8 cellular contexts compared by ENCODE assay signal in the genomic region with DNA sequence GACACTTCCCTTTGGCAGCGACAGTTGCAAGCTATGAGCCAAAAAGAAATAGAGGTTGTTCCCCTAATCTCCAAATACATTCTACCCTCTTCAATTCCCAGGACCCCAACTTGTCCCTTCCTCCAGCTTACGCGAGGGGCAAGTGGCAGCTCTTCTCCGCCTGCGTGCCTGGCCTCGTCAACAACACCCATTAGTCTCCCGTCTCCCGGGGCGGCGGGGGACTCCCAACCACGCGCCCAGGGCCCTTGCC. TPM values are rescaled to one million over a fixed set of nuclear protein-coding genes. Genes with fewer than 3 reads are reported as not detected.
DNase-seq lines count a peak whose midpoint lies in the region; FAIRE-seq and TF ChIP-seq lines count a peak whose summit lies in the region.

No MANE protein-coding gene starts in this region.

- H3K14ac ChIP-seq in H1 (ENCODE audit: insufficient read length): no peak overlapping the region

- H3K9me2 ChIP-seq in neural cell (ENCODE audit: insufficient read depth, low read length): no peaks in the 10 kb centered on the region

- H3K4ac ChIP-seq in H1 (replicated peaks; ENCODE audit: insufficient read length, low read depth, low read length): peak overlapping the region; percentile 27

- H3K9me3 ChIP-seq in H1 (ENCODE audit: insufficient read depth in 2 of 2, low read depth in 1 of 2, low read length in 1 of 2): no peaks in the 10 kb centered on the region
- H3K9me3 ChIP-seq in neural cell (ENCODE audit: low read length): no peaks in the 10 kb centered on the region

- no peak for TF ChIP-seq RAD21 in H1 (IDR thresholded peaks at IDR 0.05 in 1 of 2, conservative IDR thresholded peaks at IDR 0.05 in 1 of 2; ENCODE audit: low read depth in 2 of 2, low read length in 2 of 2)
- no peak for TF ChIP-seq RAD21 in neural cell (conservative IDR thresholded peaks at IDR 0.05)

- TF ChIP-seq EP300 in H1 (IDR thresholded peaks at IDR 0.05; ENCODE audit: borderline replicate concordance in 1 of 2, low read depth in 2 of 2, low read length in 2 of 2) (no peak), neural cell (conservative IDR thresholded peaks at IDR 0.05; ENCODE audit: poor library complexity, severe bottlenecking) (no peak)

- H3K27ac ChIP-seq in C4-2B (peak overlapping the region; percentile 81), H1 (ENCODE audit: low read depth, low read length) (peak overlapping the region; percentile 61; the same call in 1 of the 2 replicates), neural cell (ENCODE audit: low read length) (no peak overlapping the region)

- H2BK20ac ChIP-seq in H1 (ENCODE audit: low read length): no peak overlapping the region

- DNase-seq in NB4 (ENCODE audit: low read depth) (no peak), H1 (ENCODE audit: low read depth in 1 of 2, low spot score in 2 of 2) (no peak), NCI-H345 treated with DMSO at 0.1 percent for 48 hours (lab: John Stamatoyannopoulos, UW; ENCODE audit: unreplicated experiment) (no peak), occipital lobe (lab: John Stamatoyannopoulos, UW) (no peak), NCI-H2081 (lab: John Stamatoyannopoulos, UW) (no peak)
- DNase-seq in stimulated activated CD4-positive, alpha-beta T cell treated with anti-CD3 and anti-CD28 coated beads, Interleukin-15, amount 100 ng/mL, for 24 hours: no peak

- peak overlapping the region; percentile 81; the same call in 1 of the 2 replicates for H3K18ac ChIP-seq in H1 (ENCODE audit: extremely low read depth, low read length)

- no peak overlapping the region for H2AK5ac ChIP-seq in H1 (ENCODE audit: low read depth, low read length)

- peaks cover 0 to 9% (median under 1%) of the 10 kb centered on the region in 4 experiments; a peak in 2 of 8 replicates for H3K36me3 ChIP-seq in H1 (ENCODE audit: control insufficient read depth in 2 of 4, insufficient read depth in 4 of 4, low read length in 3 of 4)
- no peaks in the 10 kb centered on the region for H3K36me3 ChIP-seq in neural cell (ENCODE audit: insufficient read depth, low read length)

- no peak for TF ChIP-seq CTCF in C4-2B (conservative IDR thresholded peaks at IDR 0.05)
- TF ChIP-seq CTCF in NB4 (IDR thresholded peaks at IDR 0.05; ENCODE audit: low read depth, low read length): no peak
- no peak for TF ChIP-seq CTCF in H1 (IDR thresholded peaks at IDR 0.05; ENCODE audit: control extremely low read depth in 1 of 3, insufficient read depth in 1 of 3, low read depth in 1 of 3, low read length in 3 of 3)
- no peak for TF ChIP-seq CTCF in neural cell (IDR thresholded peaks at IDR 0.05; ENCODE audit: poor library complexity, severe bottlenecking)

- H2AFZ ChIP-seq in H1 (ENCODE audit: low read length) (peak overlapping the region; percentile 54; the same call in 1 of the 2 replicates), neural cell (ENCODE audit: low read depth, low read length) (no peak overlapping the region)

- H4K5ac ChIP-seq in H1 (ENCODE audit: insufficient read length, low read depth, low read length): peak overlapping the region; percentile 60

- peak overlapping the region; percentile 97 for H4K8ac ChIP-seq in H1 (ENCODE audit: extremely low read depth, insufficient read depth, low read length)

- peaks cover 0 to 9% (median 3%) of the 10 kb centered on the region in 4 experiments; a peak in 1 of 7 replicates for H3K4me1 ChIP-seq in H1 (replicated peaks in 1 of 4; ENCODE audit: control insufficient read depth in 3 of 4, insufficient read depth in 4 of 4, low read length in 3 of 4)

- H4K20me1 ChIP-seq in H1 (replicated peaks in 1 of 2; ENCODE audit: control insufficient read depth in 1 of 2, insufficient read depth in 2 of 2, low read length in 2 of 2) (no peaks in the 10 kb centered on the region), neural cell (ENCODE audit: insufficient read depth) (no peaks in the 10 kb centered on the region)

- peaks cover 3% of the 10 kb centered on the region; the same call in 1 of the 2 replicates for H3K23me2 ChIP-seq in H1 (ENCODE audit: low read depth, low read length)

- no peak overlapping the region for H2BK12ac ChIP-seq in H1 (ENCODE audit: low read depth, low read length)

- H3K27me3 ChIP-seq in H1 (replicated peaks in 1 of 4; ENCODE audit: control insufficient read depth in 3 of 4, extremely low read depth in 1 of 4, insufficient read depth in 3 of 4, low read length in 3 of 4) (no peaks in the 10 kb centered on the region; a peak in 1 of 7 replicates), neural cell (ENCODE audit: insufficient read depth, low read depth, low read length) (no peaks in the 10 kb centered on the region)

- POLR2A ChIA-PET in H1 (lab: Charles Lee; ENCODE audit: partially characterized antibody): interaction anchor here (0.8 to 2.1 kb wide), 10 partner anchors 10 to 79 kb away, joined by 3 to 17 read pairs (median 6); no protein-coding TSS in a partner anchor

- H3F3A ChIP-seq in neural cell (ENCODE audit: insufficient read depth, low read length, poor library complexity, severe bottlenecking): no peaks in the 10 kb centered on the region

- H2BK120ac ChIP-seq in H1 (replicated peaks; ENCODE audit: low read depth, low read length): no peak overlapping the region

- CTCF ChIA-PET in H1 (lab: Charles Lee; ENCODE audit: partially characterized antibody): interaction anchor here (0.7 to 3.3 kb wide), 7 partner anchors 10 to 80 kb away, joined by 3 to 18 read pairs (median 8); no protein-coding TSS in a partner anchor

- no peak overlapping the region for H3K56ac ChIP-seq in H1 (replicated peaks; ENCODE audit: insufficient read length, low read depth, low read length)

- TF ChIP-seq POLR2A in NB4 (IDR thresholded peaks at IDR 0.05; ENCODE audit: extremely low read depth, insufficient read length) (no peak), H1 (IDR thresholded peaks at IDR 0.05; ENCODE audit: control extremely low read depth in 1 of 2, low read depth in 2 of 2, low read length in 2 of 2) (no peak)

- H3K9ac ChIP-seq in H1 (replicated peaks in 1 of 4; ENCODE audit: extremely low read depth in 1 of 4, low read depth in 3 of 4, low read length in 3 of 4) (peak overlapping the region; percentile 57 to 92 (median 74)), neural cell (ENCODE audit: low read length) (peak overlapping the region; percentile 59)

- peaks cover 0 to 28% of the 10 kb centered on the region in 2 experiments; a peak in 2 of 4 replicates for H3K79me2 ChIP-seq in H1 (ENCODE audit: control insufficient read depth in 1 of 2, insufficient read depth in 2 of 2, low read length in 2 of 2)
- peaks cover 28% of the 10 kb centered on the region for H3K79me2 ChIP-seq in neural cell (replicated peaks; ENCODE audit: insufficient read depth, low read length)

- H3K23ac ChIP-seq in H1 (ENCODE audit: insufficient read length): no peak overlapping the region

- 15% methylated on average over 12 of the region's 12 CpGs; no CpG with 5 or more reads in 1 of the 2 experiments for WGBS in H1 (ENCODE audit: extremely low coverage in 1 of 2, insufficient coverage in 1 of 2, insufficient read length in 1 of 2, insufficient replicate concordance in 2 of 2, low coverage in 1 of 2, low lambda C conversion rate in 2 of 2, missing lambda C conversion rate in 1 of 2), 2 experiments

- H2BK5ac ChIP-seq in H1 (ENCODE audit: low read depth, low read length): no peak overlapping the region

- H3K4me3 ChIP-seq in NB4 (ENCODE audit: low read depth, low read length): peak overlapping the region; percentile 39
- H3K4me3 ChIP-seq in H1 (ENCODE audit: extremely low read depth in 1 of 4, insufficient read depth in 2 of 4, low read depth in 3 of 4, low read length in 4 of 4): peak overlapping the region; percentile 49 to 81 (median 60); a peak in 7 of 8 replicates
- H3K4me3 ChIP-seq in neural cell (ENCODE audit: low read length): peak overlapping the region; percentile 65

- FAIRE-seq in H1 (lab: Jason Lieb, UNC): no peak

- H3K4me2 ChIP-seq in H1 (ENCODE audit: insufficient read depth in 1 of 2, low read depth in 2 of 2, low read length in 2 of 2) (peak overlapping the region; percentile 62 to 75), neural cell (ENCODE audit: low read length) (no peak overlapping the region)

- H4K91ac ChIP-seq in H1 (replicated peaks; ENCODE audit: insufficient read length, low read length): no peak overlapping the region

- H3K79me1 ChIP-seq in H1 (ENCODE audit: low read depth, low read length): no peaks in the 10 kb centered on the region

- no peak overlapping the region for H2BK15ac ChIP-seq in H1 (ENCODE audit: low read length)

TF ChIP-seq in H1, 55 proteins besides CTCF, POLR2A, EP300 and RAD21:
- TF ChIP-seq CBX8 (IDR thresholded peaks at IDR 0.05; ENCODE audit: borderline replicate concordance, low read depth, low read length): no peak
- TF ChIP-seq, protein P1, sequence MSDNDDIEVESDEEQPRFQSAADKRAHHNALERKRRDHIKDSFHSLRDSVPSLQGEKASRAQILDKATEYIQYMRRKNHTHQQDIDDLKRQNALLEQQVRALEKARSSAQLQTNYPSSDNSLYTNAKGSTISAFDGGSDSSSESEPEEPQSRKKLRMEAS (IDR thresholded peaks at IDR 0.05): 0 out of 2 replicates have a peak, but pooled peaks have one; percentile 52
TF ChIP-seq in H1: peak in this region for 1.

TF ChIP-seq in neural cell, 6 proteins besides CTCF, POLR2A, EP300 and RAD21 (continues in another document):
- no peak for TF ChIP-seq TAF1 (IDR thresholded peaks at IDR 0.05; ENCODE audit: low read depth)

RNA-seq across cellular contexts. Expression of a gene that starts 0.5 kb away (rescaled TPM):
- 96.0 and 106 TPM in 2 replicates for total RNA-seq in H1 (2021; fragmentation: NEBNext Ultra II Directional; extraction: Animal tissue kit (Norgen Biotek cat#: 25700))
- polyA plus RNA-seq in H1 (2011; rRNA removed): 71.0 and 132 TPM in 2 replicates
- 86.6 TPM for polyA plus RNA-seq in H1 (2011; cell fraction: cytosol; rRNA removed)
- polyA plus RNA-seq in H1 (2011; cell fraction: nucleus; rRNA removed): 59.1 TPM
- 96.9 to 115 TPM (median 105 TPM) in 4 replicates for polyA plus RNA-seq in H1 (2012, experiment 1 of 2)
- polyA plus RNA-seq in H1 (2012, experiment 2 of 2): 69.9 TPM
- 73.3 TPM for polyA plus RNA-seq in H1 (2013, experiment 1 of 2)
- polyA plus RNA-seq in H1 (2013, experiment 2 of 2): 76.2 TPM
- 64.5 and 86.9 TPM in 2 replicates for polyA minus RNA-seq in H1 (2011; rRNA and poly(A)+ RNA removed)
- 24.4 TPM for polyA minus RNA-seq in H1 (2011; cell fraction: cytosol; rRNA and poly(A)+ RNA removed)
- polyA minus RNA-seq in H1 (2011; cell fraction: nucleus; rRNA and poly(A)+ RNA removed): 47.9 TPM
- polyA plus RNA-seq in neural cell: 337 and 338 TPM in 2 replicates
- polyA minus RNA-seq in neural cell: 102 and 179 TPM in 2 replicates
- total RNA-seq in occipital lobe: 116 TPM
